ENCODE assay signal across 16 cellular contexts in genomic region chrX:121570072-121570841, GRCh38.
DNase-seq lines count a peak whose midpoint lies in the region; ATAC-seq, FAIRE-seq and TF ChIP-seq lines count a peak whose summit lies in the region.
"Had no signal": no experiment of that assay in that cellular context is flagged by ENCODE, and none has a peak within 500 bp of the region (broad histone marks: within the 10 kb centered on the region; RNA-seq: fewer than 3 reads in every experiment).

No MANE protein-coding gene starts in this region.

- H3K27ac Mint-ChIP-seq in activated T-helper 1 cell treated with anti-CD3 and anti-CD28 coated beads, Interleukin-12 subunit alpha, Interleukin-12 subunit beta, Interleukin-2, Interleukin-4 antibody, amounts not matched to agents 30 ng/mL and 10 ng/mL and 1 ng/mL, durations not matched to agents 14 hours and 24 hours and 36 hours = no peak overlapping the region

- H3K36me3 ChIP-seq in bronchial epithelial cell (ENCODE audit: control insufficient read depth, insufficient read depth, low read length) = no peaks in the 10 kb centered on the region
- H3K36me3 ChIP-seq: WERI-Rb-1 had no signal

- intact Hi-C loops in dorsolateral prefrontal cortex (cut with DNase I) = no loop called here
- intact Hi-C loops in activated T-helper 1 cell treated with anti-CD3 and anti-CD28 coated beads, Interleukin-12 subunit alpha, Interleukin-12 subunit beta, Interleukin-2, Interleukin-4 antibody, amounts not matched to agents 30 ng/mL and 10 ng/mL and 1 ng/mL, durations not matched to agents 14 hours and 24 hours and 36 hours (cut with micrococcal nuclease) = loop anchor here (10.0 kb wide), 1 partner anchor 1075 kb away; no protein-coding TSS in a partner anchor

- H3K27me3 ChIP-seq in bronchial epithelial cell (ENCODE audit: control insufficient read depth, insufficient read depth, low read length) = no peaks in the 10 kb centered on the region
- H3K27me3 ChIP-seq in dorsolateral prefrontal cortex = peaks cover 0 to 17% (median 0%) of the 10 kb centered on the region in 45 donors

- no peaks in the 10 kb centered on the region for H3K4me1 Mint-ChIP-seq in activated T-helper 1 cell treated with anti-CD3 and anti-CD28 coated beads, Interleukin-12 subunit alpha, Interleukin-12 subunit beta, Interleukin-2, Interleukin-4 antibody, amounts not matched to agents 30 ng/mL and 10 ng/mL and 1 ng/mL, durations not matched to agents 14 hours and 24 hours and 36 hours (ENCODE audit: low read depth)

- H3K4me3 Mint-ChIP-seq in activated T-helper 1 cell treated with anti-CD3 and anti-CD28 coated beads, Interleukin-12 subunit alpha, Interleukin-12 subunit beta, Interleukin-2, Interleukin-4 antibody, amounts not matched to agents 30 ng/mL and 10 ng/mL and 1 ng/mL, durations not matched to agents 14 hours and 24 hours and 36 hours = no peak overlapping the region

- no peak for FAIRE-seq in bronchial epithelial cell (lab: Jason Lieb, UNC)

- ATAC-seq in GM18498 (IDR thresholded peaks at IDR 0.05; ENCODE audit: unreplicated experiment) (peak; percentile 78), GM21447 (IDR thresholded peaks at IDR 0.05; ENCODE audit: unreplicated experiment) (peak; percentile 58), HG03159 (IDR thresholded peaks at IDR 0.05; ENCODE audit: unreplicated experiment) (peak; percentile 60)
- ATAC-seq: stimulated activated naive CD8-positive, alpha-beta T cell treated with anti-CD3 and anti-CD28 coated beads, Interleukin-15, Interleukin-2, amounts not matched to agents 100 U/mL and 50 U/mL, for 24 hours had no signal

- no peaks in the 10 kb centered on the region for H3K36me3 Mint-ChIP-seq in activated T-helper 1 cell treated with anti-CD3 and anti-CD28 coated beads, Interleukin-12 subunit alpha, Interleukin-12 subunit beta, Interleukin-2, Interleukin-4 antibody, amounts not matched to agents 30 ng/mL and 10 ng/mL and 1 ng/mL, durations not matched to agents 14 hours and 24 hours and 36 hours (ENCODE audit: low read depth)

- no peaks in the 10 kb centered on the region for H3K27me3 Mint-ChIP-seq in activated T-helper 1 cell treated with anti-CD3 and anti-CD28 coated beads, Interleukin-12 subunit alpha, Interleukin-12 subunit beta, Interleukin-2, Interleukin-4 antibody, amounts not matched to agents 30 ng/mL and 10 ng/mL and 1 ng/mL, durations not matched to agents 14 hours and 24 hours and 36 hours (ENCODE audit: insufficient read depth)

- H3K4me3 ChIP-seq in bronchial epithelial cell (ENCODE audit: low read depth, low read length) = no peak overlapping the region
- H3K4me3 ChIP-seq in dorsolateral prefrontal cortex = no peak overlapping the region

- TF ChIP-seq CTCF in bronchial epithelial cell (IDR thresholded peaks at IDR 0.05; ENCODE audit: insufficient read depth, low read length, severe bottlenecking) (no peak), dorsolateral prefrontal cortex (IDR thresholded peaks at IDR 0.05 in 54 of 56, conservative IDR thresholded peaks at IDR 0.05 in 2 of 56; ENCODE audit: low read depth in 1 of 56, partially characterized antibody in 56 of 56) (no peak)

- H3K27ac ChIP-seq in dorsolateral prefrontal cortex = no peak overlapping the region
- H3K27ac ChIP-seq: WERI-Rb-1 had no signal

- DNase-seq in bronchial epithelial cell (ENCODE audit: low read depth) = peak; percentile 59
- no peak for DNase-seq in dorsolateral prefrontal cortex
- DNase-seq in activated T-cell treated with anti-CD3 and anti-CD28 coated beads, Interleukin-2, amount 50 U/mL, for 1 hour = no peak
- DNase-seq in UCSD-AML1 (lab: John Stamatoyannopoulos, UW; ENCODE audit: unreplicated experiment) = no peak
- no peak for DNase-seq in activated T-helper 1 cell treated with anti-CD3 and anti-CD28 coated beads, Interleukin-12 subunit alpha, Interleukin-12 subunit beta, Interleukin-2, Interleukin-4 antibody, amounts not matched to agents 30 ng/mL and 10 ng/mL and 1 ng/mL, durations not matched to agents 14 hours and 24 hours and 36 hours (ENCODE audit: low spot score)
- DNase-seq: AML-193; dermis blood vessel endothelial cell; foreskin melanocyte; NCI-H1105; retina; stimulated activated CD4-positive, alpha-beta T cell treated with anti-CD3 and anti-CD28 coated beads, Interleukin-4, amount 100 ng/mL, for 1 hour; stimulated activated naive CD8-positive, alpha-beta T cell treated with anti-CD3 and anti-CD28 coated beads, Interleukin-15, Interleukin-2, amounts not matched to agents 100 U/mL and 50 U/mL, for 24 hours; WERI-Rb-1 had no signal

- no peaks in the 10 kb centered on the region for H3K9me3 Mint-ChIP-seq in activated T-helper 1 cell treated with anti-CD3 and anti-CD28 coated beads, Interleukin-12 subunit alpha, Interleukin-12 subunit beta, Interleukin-2, Interleukin-4 antibody, amounts not matched to agents 30 ng/mL and 10 ng/mL and 1 ng/mL, durations not matched to agents 14 hours and 24 hours and 36 hours
